In genomic region chr5:74580729-74581110, GRCh38 we compare ENCODE assay signal across 26 cellular contexts.
"Had no signal": no experiment of that assay in that cellular context is flagged by ENCODE, and none has a peak within 500 bp of the region (broad histone marks: within the 10 kb centered on the region; RNA-seq: fewer than 3 reads in every experiment).

No MANE protein-coding gene starts in this region.

- H3K36me3 Mint-ChIP-seq: activated naive CD8-positive, alpha-beta T cell treated with anti-CD3 and anti-CD28 coated beads, Interleukin-2, amount 10 ng/mL, durations not matched to agents 7 days and 5 days; immature natural killer cell; stimulated activated memory B cell treated with anti-CD40 and anti-IgM and Interleukin-4, amounts not matched to agents 10 μg/mL and 1 μg/mL and 100 μg/mL, for 72 hours had no signal

- H3K27me3 ChIP-seq: brain microvascular endothelial cell had no signal

- H3K4me3 Mint-ChIP-seq: activated naive CD4-positive, alpha-beta T cell treated with anti-CD3 and anti-CD28 coated beads for 36 hours; activated naive CD8-positive, alpha-beta T cell treated with anti-CD3 and anti-CD28 coated beads, Interleukin-2, amount 10 ng/mL, durations not matched to agents 7 days and 5 days; activated T-helper 1 cell treated with anti-CD3 and anti-CD28 coated beads, Interleukin-12 subunit alpha, Interleukin-12 subunit beta, Interleukin-2, Interleukin-4 antibody, amounts not matched to agents 30 ng/mL and 10 ng/mL and 1 ng/mL, durations not matched to agents 14 hours and 24 hours and 36 hours; immature natural killer cell; naive thymus-derived CD4-positive, alpha-beta T cell; neural crest cell; stimulated activated memory B cell treated with anti-CD40 and anti-IgM and Interleukin-4, amounts not matched to agents 10 μg/mL and 1 μg/mL and 100 μg/mL, for 72 hours; stimulated activated naive CD8-positive, alpha-beta T cell treated with anti-CD3 and anti-CD28 coated beads, Interleukin-15, amount 100 ng/mL, for 72 hours had no signal

- H3K27ac Mint-ChIP-seq: activated naive CD4-positive, alpha-beta T cell treated with anti-CD3 and anti-CD28 coated beads for 36 hours; activated naive CD8-positive, alpha-beta T cell treated with anti-CD3 and anti-CD28 coated beads, Interleukin-2, amount 10 ng/mL, durations not matched to agents 7 days and 5 days; activated T-helper 1 cell treated with anti-CD3 and anti-CD28 coated beads, Interleukin-12 subunit alpha, Interleukin-12 subunit beta, Interleukin-2, Interleukin-4 antibody, amounts not matched to agents 30 ng/mL and 10 ng/mL and 1 ng/mL, durations not matched to agents 14 hours and 24 hours and 36 hours; stimulated activated memory B cell treated with anti-CD40 and anti-IgM and Interleukin-4, amounts not matched to agents 10 μg/mL and 1 μg/mL and 100 μg/mL, for 72 hours had no signal

- H3K36me3 ChIP-seq: brain microvascular endothelial cell, WERI-Rb-1 had no signal

- H3K27ac ChIP-seq: brain microvascular endothelial cell, skin epidermis, WERI-Rb-1 had no signal

- H3K27me3 Mint-ChIP-seq: stimulated activated memory B cell treated with anti-CD40 and anti-IgM and Interleukin-4, amounts not matched to agents 10 μg/mL and 1 μg/mL and 100 μg/mL, for 72 hours had no signal

- H3K4me3 ChIP-seq: skin epidermis had no signal

- H3K9me3 Mint-ChIP-seq: activated naive CD4-positive, alpha-beta T cell treated with anti-CD3 and anti-CD28 coated beads for 36 hours; activated naive CD8-positive, alpha-beta T cell treated with anti-CD3 and anti-CD28 coated beads, Interleukin-2, amount 10 ng/mL, durations not matched to agents 7 days and 5 days; activated T-helper 1 cell treated with anti-CD3 and anti-CD28 coated beads, Interleukin-12 subunit alpha, Interleukin-12 subunit beta, Interleukin-2, Interleukin-4 antibody, amounts not matched to agents 30 ng/mL and 10 ng/mL and 1 ng/mL, durations not matched to agents 14 hours and 24 hours and 36 hours; immature natural killer cell; neural crest cell; stimulated activated memory B cell treated with anti-CD40 and anti-IgM and Interleukin-4, amounts not matched to agents 10 μg/mL and 1 μg/mL and 100 μg/mL, for 72 hours; stimulated activated naive CD8-positive, alpha-beta T cell treated with anti-CD3 and anti-CD28 coated beads, Interleukin-15, amount 100 ng/mL, for 72 hours had no signal

- DNase-seq: activated CD4-positive, alpha-beta T cell treated with anti-CD3 and anti-CD28 coated beads for 48 hours; activated CD4-positive, alpha-beta T cell treated with anti-CD3 and anti-CD28 coated beads, Interleukin-2, amount 50 U/mL, for 48 hours; activated CD8-positive, alpha-beta memory T cell treated with anti-CD3 and anti-CD28 coated beads for 24 hours; activated effector memory CD4-positive, alpha-beta T cell treated with anti-CD3 and anti-CD28 coated beads, Interleukin-2, amount 50 U/mL, for 16 hours; activated naive CD4-positive, alpha-beta T cell treated with anti-CD3 and anti-CD28 coated beads for 36 hours; activated naive CD8-positive, alpha-beta T cell treated with anti-CD3 and anti-CD28 coated beads, Interleukin-2, amount 10 ng/mL, durations not matched to agents 7 days and 5 days; amniotic stem cell; brain microvascular endothelial cell; foreskin fibroblast; head of caudate nucleus; hypothalamus; immature natural killer cell; kidney; mammary epithelial cell; naive thymus-derived CD4-positive, alpha-beta T cell; nucleus accumbens; posterior cingulate gyrus; stimulated activated CD4-positive, alpha-beta T cell treated with anti-CD3 and anti-CD28 coated beads, Interleukin-4, amount 100 ng/mL, for 4 hours; stimulated activated CD8-positive, alpha-beta memory T cell treated with anti-CD3 and anti-CD28 coated beads, Interleukin-4, amount 100 ng/mL, for 48 hours; stimulated activated naive CD8-positive, alpha-beta T cell treated with anti-CD3 and anti-CD28 coated beads, Interleukin-15, amount 100 ng/mL, for 72 hours; substantia nigra; WERI-Rb-1 had no signal
